Comparison of ENCODE assay signal across 20 cellular contexts in the genomic region with DNA sequence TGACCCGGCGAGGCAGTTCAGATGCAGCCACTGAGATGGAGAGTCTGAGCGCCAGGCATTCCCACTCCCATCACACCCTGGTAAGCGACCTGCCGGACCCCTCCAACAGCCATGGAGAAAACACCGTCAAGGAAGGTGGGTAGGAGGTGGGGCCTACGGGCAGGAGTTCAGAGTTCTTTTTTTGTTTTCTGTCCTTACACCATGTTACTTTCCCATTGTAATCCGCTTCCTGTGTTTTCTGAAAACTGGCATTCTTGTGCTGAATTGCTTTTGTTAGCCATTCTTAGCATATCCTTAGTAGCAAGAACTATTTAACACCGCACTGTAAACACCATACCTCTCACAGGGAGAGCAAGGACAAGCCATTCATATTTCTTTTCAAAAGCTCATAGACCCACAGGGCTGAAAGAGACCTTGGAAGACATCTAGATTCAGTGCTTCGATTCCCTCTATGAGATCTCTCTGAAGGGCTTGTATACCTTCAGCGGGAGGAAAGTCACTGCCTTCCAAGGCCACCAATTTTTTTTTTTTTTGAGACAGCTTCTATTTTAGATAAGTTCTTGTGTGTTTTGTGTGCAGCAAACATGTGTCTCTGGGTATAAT. TPM values are rescaled to one million over a fixed set of nuclear protein-coding genes. Genes with fewer than 3 reads are reported as not detected.
DNase-seq lines count a peak whose midpoint lies in the region; ATAC-seq and TF ChIP-seq lines count a peak whose summit lies in the region.
"Had no signal": no experiment of that assay in that cellular context is flagged by ENCODE, and none has a peak within 500 bp of the region (broad histone marks: within the 10 kb centered on the region; RNA-seq: fewer than 3 reads in every experiment).

No MANE protein-coding gene starts in this region.

- H3K4me1 ChIP-seq in HUES64 (ENCODE audit: insufficient read depth, low read length) (peaks cover 31% of the 10 kb centered on the region), endodermal cell (ENCODE audit: control insufficient read depth, insufficient read depth, low read length) (no peaks in the 10 kb centered on the region), iPS-20b (ENCODE audit: insufficient read depth, low read length) (peaks cover 26% of the 10 kb centered on the region), neuronal stem cell (ENCODE audit: control insufficient read depth in 2 of 2, insufficient read depth in 1 of 2, low read depth in 1 of 2, low read length in 2 of 2) (peaks cover 6 to 8% of the 10 kb centered on the region in 2 donors)

- H2BK12ac ChIP-seq in neuronal stem cell (ENCODE audit: low read length) = no peak overlapping the region

- no peak overlapping the region for H2BK15ac ChIP-seq in neuronal stem cell (ENCODE audit: low read length)

- H2AFZ ChIP-seq in neuronal stem cell (ENCODE audit: low read length) = peak overlapping the region; percentile 73

- H3K36me3 Mint-ChIP-seq in endodermal cell (ENCODE audit: low read depth) = peaks cover 8% of the 10 kb centered on the region
- H3K36me3 Mint-ChIP-seq: CD14-positive monocyte had no signal

- H3K9me3 ChIP-seq in HUES64 (ENCODE audit: insufficient read depth, low read depth, low read length) (peaks cover 6% of the 10 kb centered on the region), endodermal cell (ENCODE audit: control insufficient read depth, low read length) (peaks cover 8% of the 10 kb centered on the region), iPS-20b (ENCODE audit: insufficient read depth, low read depth, low read length) (peaks cover 7% of the 10 kb centered on the region; the same call in 1 of the 2 replicates), neuronal stem cell (replicated peaks in 1 of 2; ENCODE audit: control insufficient read depth in 2 of 2, insufficient read depth in 1 of 2, low read depth in 1 of 2, low read length in 2 of 2) (peaks cover 0 to 17% of the 10 kb centered on the region in 2 donors)

- 31% methylated on average over 11 of the region's 11 CpGs for WGBS in HUES64
- WGBS in endodermal cell (ENCODE audit: insufficient coverage in 1 of 2, insufficient read length in 1 of 2), 2 experiments = 24 to 53% methylated on average over 2 to 11 of the region's 11 CpGs
- WGBS in neuronal stem cell (ENCODE audit: extremely low coverage in 2 of 2, insufficient read length in 2 of 2, insufficient replicate concordance in 1 of 2), 2 donors = no CpG with 5 or more reads among the region's 11 CpGs

- H3K14ac ChIP-seq in neuronal stem cell (ENCODE audit: low read length) = no peak overlapping the region

- no peaks in the 10 kb centered on the region for H3K79me1 ChIP-seq in neuronal stem cell (ENCODE audit: low read depth, low read length)

- peak overlapping the region; percentile 81 for H3K27ac Mint-ChIP-seq in endodermal cell
- H3K27ac Mint-ChIP-seq: CD14-positive monocyte had no signal

- TF ChIP-seq CTCF in endodermal cell (conservative IDR thresholded peaks at IDR 0.05) (no peak), foreskin fibroblast (IDR thresholded peaks at IDR 0.05; ENCODE audit: low read depth, low read length) (no peak)

- no peak overlapping the region for H3K4me3 Mint-ChIP-seq in endodermal cell
- H3K4me3 Mint-ChIP-seq: CD14-positive monocyte had no signal

- no peak overlapping the region for H3K23ac ChIP-seq in neuronal stem cell (ENCODE audit: low read depth, low read length, poor library complexity)

- H3K36me3 ChIP-seq in HUES64 (ENCODE audit: insufficient read depth, low read length) (no peaks in the 10 kb centered on the region), endodermal cell (ENCODE audit: control insufficient read depth, insufficient read depth, low read length) (no peaks in the 10 kb centered on the region), iPS-20b (ENCODE audit: insufficient read depth, low read depth, low read length) (no peaks in the 10 kb centered on the region), neuronal stem cell (replicated peaks in 1 of 2; ENCODE audit: control insufficient read depth in 2 of 2, insufficient read depth in 2 of 2, low read length in 2 of 2) (peaks cover 0 to 4% of the 10 kb centered on the region in 2 donors)

- H3K18ac ChIP-seq in neuronal stem cell (ENCODE audit: low read length) = peak overlapping the region; percentile 28

- H4K91ac ChIP-seq in neuronal stem cell (ENCODE audit: low read depth, low read length, poor library complexity) = no peak overlapping the region

- no peak overlapping the region for H3K4ac ChIP-seq in neuronal stem cell (ENCODE audit: low read length)

- peak overlapping the region; percentile 2; the same call in 1 of the 2 replicates for H3K4me3 ChIP-seq in HUES64 (ENCODE audit: low read length)
- H3K4me3 ChIP-seq in endodermal cell (ENCODE audit: low read length) = no peak overlapping the region
- peak overlapping the region; percentile 15; the same call in 1 of the 2 replicates for H3K4me3 ChIP-seq in iPS-20b (ENCODE audit: low read length)
- no peak overlapping the region for H3K4me3 ChIP-seq in neuronal stem cell (ENCODE audit: low read length in 2 of 2)
- H3K4me3 ChIP-seq in foreskin fibroblast (ENCODE audit: low read depth in 1 of 2, low read length in 2 of 2) = no peak overlapping the region

- no peak overlapping the region for H4K8ac ChIP-seq in neuronal stem cell (ENCODE audit: low read depth, low read length)

- no peak overlapping the region for H3K4me2 ChIP-seq in neuronal stem cell (ENCODE audit: insufficient read depth, low read length, poor library complexity, severe bottlenecking)

- H3K9ac ChIP-seq in HUES64 (ENCODE audit: low read depth, low read length) = peak overlapping the region; percentile 28; the same call in 1 of the 2 replicates
- H3K9ac ChIP-seq in endodermal cell (ENCODE audit: extremely low read depth, low read length, poor library complexity, severe bottlenecking) = no peak overlapping the region
- peak overlapping the region; percentile 45; the same call in 1 of the 2 replicates for H3K9ac ChIP-seq in iPS-20b (ENCODE audit: low read depth, low read length)
- no peak overlapping the region for H3K9ac ChIP-seq in neuronal stem cell (ENCODE audit: low read depth, low read length, poor library complexity)

- DNase-seq in endodermal cell = peak; percentile 85
- DNase-seq in neuronal stem cell (ENCODE audit: low spot score) = no peak
- no peak for DNase-seq in NCI-H2227 treated with DMSO at 0.1 percent for 48 hours (lab: John Stamatoyannopoulos, UW)
- no peak for DNase-seq in foreskin fibroblast
- no peak for DNase-seq in anterior cingulate cortex (lab: John Stamatoyannopoulos, UW)
- DNase-seq: COR-L47, KG1, NCI-H1436 treated with DMSO at 0.1 percent for 48 hours, NCI-H2029 treated with DMSO at 0.1 percent for 48 hours, NCI-H2171 treated with DMSO at 0.1 percent for 48 hours, NCI-H774, PC-3 had no signal

- H3K9me3 Mint-ChIP-seq in endodermal cell = peaks cover 9% of the 10 kb centered on the region

- H3K27me3 ChIP-seq in HUES64 (ENCODE audit: insufficient read depth, low read length) (no peaks in the 10 kb centered on the region), endodermal cell (ENCODE audit: control insufficient read depth, insufficient read depth, low read length, poor library complexity, severe bottlenecking) (no peaks in the 10 kb centered on the region), iPS-20b (ENCODE audit: insufficient read depth, low read length) (no peaks in the 10 kb centered on the region), neuronal stem cell (ENCODE audit: control insufficient read depth in 3 of 3, insufficient read depth in 3 of 3, low read depth in 1 of 3, low read length in 3 of 3) (no peaks in the 10 kb centered on the region)

- H2BK120ac ChIP-seq in neuronal stem cell (ENCODE audit: low read depth, low read length) = no peak overlapping the region

- H3K27ac ChIP-seq in HUES64 (ENCODE audit: low read depth, low read length) (peak overlapping the region; percentile 90), endodermal cell (ENCODE audit: low read depth, low read length) (peak overlapping the region; percentile 70), iPS-20b (ENCODE audit: low read length) (peak overlapping the region; percentile 28), neuronal stem cell (replicated peaks; ENCODE audit: low read length) (no peak overlapping the region)
- H3K27ac ChIP-seq: RWPE1 had no signal

- no peak for ATAC-seq in GM21515 (IDR thresholded peaks at IDR 0.05; ENCODE audit: unreplicated experiment)
- ATAC-seq: HepG2, PC-3 had no signal

- no peak overlapping the region for H2AK5ac ChIP-seq in neuronal stem cell (ENCODE audit: low read depth, low read length)

- H3K27me3 Mint-ChIP-seq in endodermal cell (ENCODE audit: insufficient read depth) = no peaks in the 10 kb centered on the region

- H2BK5ac ChIP-seq in neuronal stem cell (ENCODE audit: low read length) = no peak overlapping the region

- peaks cover 18% of the 10 kb centered on the region for H3K4me1 Mint-ChIP-seq in endodermal cell

RNA-seq across cellular contexts. Expression of a gene that starts 46.3 kb away (rescaled TPM):
- 0.20 TPM for polyA plus RNA-seq in HUES64 (2013, experiment 1 of 2)
- polyA plus RNA-seq in HUES64 (2013, experiment 2 of 2) = 0.25 TPM
- total RNA-seq in endodermal cell = under 1 TPM; 0.15 to 0.55 TPM
- polyA plus RNA-seq in endodermal cell (2013, experiment 1 of 2) = 0.75 TPM
- polyA plus RNA-seq in endodermal cell (2013, experiment 2 of 2) = 0.66 TPM
- polyA plus RNA-seq in neuronal stem cell (2013, experiment 1 of 2) = 1.0 TPM
- 0.94 TPM for polyA plus RNA-seq in neuronal stem cell (2013, experiment 2 of 2)
- total RNA-seq: HepG2, M059J, NCI-H460, PC-3 had no signal
- polyA plus RNA-seq: CD14-positive monocyte, HepG2 had no signal

Comparison
In these comparisons a context has a peak if more than half of its experiments do, and no peak if none do; other contexts are left out.
1. H3K4me3 ChIP-seq: peak in HUES64 (single experiment) and iPS-20b (single experiment); none in endodermal cell (single experiment), neuronal stem cell (0 of 2) and foreskin fibroblast (0 of 2).
2. H3K9ac ChIP-seq: peak in HUES64 (single experiment) and iPS-20b (single experiment); none in endodermal cell (single experiment) and neuronal stem cell (single experiment).